26 cellular contexts compared by ENCODE assay signal in genomic region chr11:124825876-124826275, GRCh38.
"Had no signal": no experiment of that assay in that cellular context is flagged by ENCODE, and none has a peak within 500 bp of the region (broad histone marks: within the 10 kb centered on the region; RNA-seq: fewer than 3 reads in every experiment).

No MANE protein-coding gene starts in this region.

- H3K4me3 Mint-ChIP-seq: mesothelial cell of epicardium; naive thymus-derived CD8-positive, alpha-beta T cell; nephron; neural crest cell; stimulated activated naive B cell treated with anti-CD40 and anti-IgM and Interleukin-4, amounts not matched to agents 10 μg/mL and 1 μg/mL and 100 μg/mL, for 72 hours had no signal

- H3K36me3 ChIP-seq: heart right ventricle, left ventricle myocardium inferior, right lobe of liver, stomach, thyroid gland, transverse colon, upper lobe of right lung had no signal

- H3K9me3 ChIP-seq: heart right ventricle, left ventricle myocardium inferior, psoas muscle, right lobe of liver, stomach, testis, thyroid gland, transverse colon, upper lobe of right lung had no signal

- ATAC-seq: heart right ventricle; naive thymus-derived CD8-positive, alpha-beta T cell; psoas muscle; right lobe of liver; stimulated activated naive B cell treated with anti-CD40 and anti-IgM and Interleukin-4, amounts not matched to agents 10 μg/mL and 1 μg/mL and 100 μg/mL, for 72 hours; stimulated activated naive CD8-positive, alpha-beta T cell treated with anti-CD3 and anti-CD28 coated beads, Interleukin-15, Interleukin-2, amounts not matched to agents 100 U/mL and 50 U/mL, for 24 hours; upper lobe of right lung had no signal

- H3K4me2 ChIP-seq: hepatocyte had no signal

- H3K4me1 Mint-ChIP-seq: mesothelial cell of epicardium; naive thymus-derived CD8-positive, alpha-beta T cell; neural crest cell; stimulated activated naive B cell treated with anti-CD40 and anti-IgM and Interleukin-4, amounts not matched to agents 10 μg/mL and 1 μg/mL and 100 μg/mL, for 72 hours had no signal

- H3K27ac Mint-ChIP-seq: mesothelial cell of epicardium; naive thymus-derived CD8-positive, alpha-beta T cell; nephron; stimulated activated naive B cell treated with anti-CD40 and anti-IgM and Interleukin-4, amounts not matched to agents 10 μg/mL and 1 μg/mL and 100 μg/mL, for 72 hours had no signal

- H2AFZ ChIP-seq: hepatocyte, parathyroid adenoma had no signal

- H3K4me3 ChIP-seq: heart right ventricle, hepatocyte, left ventricle myocardium inferior, lung, psoas muscle, right lobe of liver, skin epidermis, stomach, testis, thyroid gland, transverse colon, upper lobe of right lung had no signal

- H3K36me3 Mint-ChIP-seq: mesothelial cell of epicardium; naive thymus-derived CD8-positive, alpha-beta T cell; stimulated activated naive B cell treated with anti-CD40 and anti-IgM and Interleukin-4, amounts not matched to agents 10 μg/mL and 1 μg/mL and 100 μg/mL, for 72 hours had no signal

- H3K9ac ChIP-seq: parathyroid adenoma had no signal

- FAIRE-seq: urothelium cell line had no signal

- H3K27ac ChIP-seq: heart right ventricle, hepatocyte, left ventricle myocardium inferior, parathyroid adenoma, psoas muscle, right lobe of liver, skin epidermis, stomach, testis, thyroid gland, transverse colon, upper lobe of right lung had no signal

- DNase-seq: heart right ventricle; left ventricle myocardium inferior; mesendoderm; naive thymus-derived CD8-positive, alpha-beta T cell; nucleus accumbens; psoas muscle; right lobe of liver; stimulated activated CD4-positive, alpha-beta T cell treated with anti-CD3 and anti-CD28 coated beads, Interleukin-12 subunit alpha, Interleukin-12 subunit beta, amount 100 ng/mL, for 4 hours; stimulated activated CD4-positive, alpha-beta T cell treated with anti-CD3 and anti-CD28 coated beads, Interleukin-15, amount 100 ng/mL, for 24 hours; stimulated activated CD4-positive, alpha-beta T cell treated with anti-CD3 and anti-CD28 coated beads, Interleukin-2, amount 100 ng/mL, for 24 hours; stimulated activated CD4-positive, alpha-beta T cell treated with anti-CD3 and anti-CD28 coated beads, Interleukin-4, amount 100 ng/mL, for 1 hour; stimulated activated naive B cell treated with anti-CD40 and anti-IgM and Interleukin-4, amounts not matched to agents 10 μg/mL and 1 μg/mL and 100 μg/mL, for 72 hours; stimulated activated naive CD8-positive, alpha-beta T cell treated with anti-CD3 and anti-CD28 coated beads, Interleukin-15, Interleukin-2, amounts not matched to agents 100 U/mL and 50 U/mL, for 24 hours; stomach; testis; thyroid gland; transverse colon; upper lobe of right lung had no signal

- H3K4me1 ChIP-seq: heart right ventricle, left ventricle myocardium inferior, parathyroid adenoma, psoas muscle, right lobe of liver, stomach, testis, thyroid gland, upper lobe of right lung had no signal

- H3K79me2 ChIP-seq: hepatocyte, parathyroid adenoma had no signal

- H3K27me3 ChIP-seq: right lobe of liver, testis, thyroid gland, upper lobe of right lung had no signal

- H3K9me3 Mint-ChIP-seq: mesothelial cell of epicardium; naive thymus-derived CD8-positive, alpha-beta T cell; nephron; stimulated activated naive B cell treated with anti-CD40 and anti-IgM and Interleukin-4, amounts not matched to agents 10 μg/mL and 1 μg/mL and 100 μg/mL, for 72 hours had no signal
